ENCODE assay signal across 1 cellular context in the genomic region with DNA sequence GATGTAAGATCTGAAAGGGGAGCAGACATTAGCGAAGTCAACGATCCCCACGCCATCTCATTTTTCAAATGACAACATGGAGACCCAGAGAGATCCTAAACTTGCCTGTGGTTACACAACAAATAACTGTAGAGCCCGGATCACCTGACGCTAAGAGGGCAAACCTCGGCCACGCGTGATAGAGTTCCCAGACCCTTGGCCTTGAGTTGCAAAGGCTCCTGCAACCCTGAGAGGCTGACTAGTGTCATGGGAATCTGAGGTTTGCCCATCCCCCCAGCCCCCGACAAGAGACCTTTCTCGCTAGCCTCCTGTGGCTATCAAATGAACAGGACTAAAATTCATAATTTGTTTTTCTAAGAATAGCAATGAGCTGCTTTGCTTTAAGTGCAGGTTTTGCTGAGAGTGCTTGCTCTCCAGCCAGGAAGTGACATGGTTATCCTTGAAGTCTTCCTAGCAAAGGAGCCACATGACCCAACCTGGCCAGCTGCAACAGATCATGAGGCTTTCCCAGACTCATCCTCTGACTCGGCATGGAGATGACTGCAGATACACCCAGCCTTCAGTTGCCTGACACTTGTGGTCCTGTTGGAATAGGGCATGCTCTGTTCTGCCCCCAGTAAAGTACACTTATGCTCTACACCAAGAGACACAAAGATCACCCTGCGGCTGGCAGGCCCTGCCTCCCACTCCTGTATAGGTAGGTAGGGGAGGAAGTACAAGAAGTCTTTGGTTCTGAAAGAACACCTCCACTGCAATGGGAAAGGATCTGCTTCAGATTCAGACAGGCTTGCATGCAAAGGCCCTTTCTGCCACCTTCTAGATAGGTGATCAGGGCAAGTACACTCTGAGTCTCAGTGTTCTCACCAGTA.
TF ChIP-seq lines count a peak whose summit lies in the region.

No MANE protein-coding gene starts in this region.

TF ChIP-seq in WTC11, 78 proteins besides CTCF, POLR2A, EP300 and RAD21 (continued from another document):
- TF ChIP-seq, protein P1, sequence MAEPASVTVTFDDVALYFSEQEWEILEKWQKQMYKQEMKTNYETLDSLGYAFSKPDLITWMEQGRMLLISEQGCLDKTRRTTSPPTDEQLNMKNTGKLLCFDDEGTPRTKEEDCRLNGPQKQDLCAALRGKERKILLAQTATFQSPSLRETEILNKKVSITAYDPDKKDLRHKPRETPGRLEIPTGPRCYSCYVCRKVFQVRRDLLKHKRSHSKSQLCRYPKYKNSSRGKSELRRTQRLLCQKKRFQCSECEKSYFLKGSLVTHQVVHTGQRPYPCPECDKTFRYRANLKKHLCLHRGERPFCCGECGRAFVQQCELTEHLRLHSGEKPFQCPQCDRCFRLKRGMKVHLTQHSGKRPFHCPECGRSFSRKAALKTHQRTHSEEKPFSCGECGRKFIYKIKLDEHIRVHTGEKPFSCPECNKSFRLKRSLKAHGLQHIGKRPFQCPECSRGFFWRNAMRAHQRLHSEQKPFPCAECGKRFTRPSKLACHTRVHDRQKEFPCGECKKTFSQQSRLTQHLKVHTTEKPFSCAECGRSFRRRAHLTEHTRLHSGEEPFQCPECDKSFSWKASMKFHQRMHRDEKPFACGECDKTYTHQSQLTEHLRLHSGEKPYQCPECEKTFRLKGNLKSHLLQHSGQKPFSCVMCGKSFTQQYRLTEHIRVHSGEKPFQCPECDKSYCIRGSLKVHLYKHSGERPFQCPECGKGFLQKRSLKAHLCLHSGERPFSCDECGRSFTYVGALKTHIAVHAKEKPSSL (CRISPR knock-in tag; conservative IDR thresholded peaks at IDR 0.05): no peak
- TF ChIP-seq, protein P2, sequence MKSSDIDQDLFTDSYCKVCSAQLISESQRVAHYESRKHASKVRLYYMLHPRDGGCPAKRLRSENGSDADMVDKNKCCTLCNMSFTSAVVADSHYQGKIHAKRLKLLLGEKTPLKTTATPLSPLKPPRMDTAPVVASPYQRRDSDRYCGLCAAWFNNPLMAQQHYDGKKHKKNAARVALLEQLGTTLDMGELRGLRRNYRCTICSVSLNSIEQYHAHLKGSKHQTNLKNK (CRISPR knock-in tag; IDR thresholded peaks at IDR 0.05): no peak
- TF ChIP-seq, protein P3, sequence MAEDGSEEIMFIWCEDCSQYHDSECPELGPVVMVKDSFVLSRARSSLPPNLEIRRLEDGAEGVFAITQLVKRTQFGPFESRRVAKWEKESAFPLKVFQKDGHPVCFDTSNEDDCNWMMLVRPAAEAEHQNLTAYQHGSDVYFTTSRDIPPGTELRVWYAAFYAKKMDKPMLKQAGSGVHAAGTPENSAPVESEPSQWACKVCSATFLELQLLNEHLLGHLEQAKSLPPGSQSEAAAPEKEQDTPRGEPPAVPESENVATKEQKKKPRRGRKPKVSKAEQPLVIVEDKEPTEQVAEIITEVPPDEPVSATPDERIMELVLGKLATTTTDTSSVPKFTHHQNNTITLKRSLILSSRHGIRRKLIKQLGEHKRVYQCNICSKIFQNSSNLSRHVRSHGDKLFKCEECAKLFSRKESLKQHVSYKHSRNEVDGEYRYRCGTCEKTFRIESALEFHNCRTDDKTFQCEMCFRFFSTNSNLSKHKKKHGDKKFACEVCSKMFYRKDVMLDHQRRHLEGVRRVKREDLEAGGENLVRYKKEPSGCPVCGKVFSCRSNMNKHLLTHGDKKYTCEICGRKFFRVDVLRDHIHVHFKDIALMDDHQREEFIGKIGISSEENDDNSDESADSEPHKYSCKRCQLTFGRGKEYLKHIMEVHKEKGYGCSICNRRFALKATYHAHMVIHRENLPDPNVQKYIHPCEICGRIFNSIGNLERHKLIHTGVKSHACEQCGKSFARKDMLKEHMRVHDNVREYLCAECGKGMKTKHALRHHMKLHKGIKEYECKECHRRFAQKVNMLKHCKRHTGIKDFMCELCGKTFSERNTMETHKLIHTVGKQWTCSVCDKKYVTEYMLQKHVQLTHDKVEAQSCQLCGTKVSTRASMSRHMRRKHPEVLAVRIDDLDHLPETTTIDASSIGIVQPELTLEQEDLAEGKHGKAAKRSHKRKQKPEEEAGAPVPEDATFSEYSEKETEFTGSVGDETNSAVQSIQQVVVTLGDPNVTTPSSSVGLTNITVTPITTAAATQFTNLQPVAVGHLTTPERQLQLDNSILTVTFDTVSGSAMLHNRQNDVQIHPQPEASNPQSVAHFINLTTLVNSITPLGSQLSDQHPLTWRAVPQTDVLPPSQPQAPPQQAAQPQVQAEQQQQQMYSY (CRISPR knock-in tag; IDR thresholded peaks at IDR 0.05): no peak
- no peak for TF ChIP-seq NR2C2 (CRISPR knock-in tag; IDR thresholded peaks at IDR 0.05)
- TF ChIP-seq NFE2L1 (CRISPR knock-in tag; IDR thresholded peaks at IDR 0.05): no peak
- TF ChIP-seq, protein P4, sequence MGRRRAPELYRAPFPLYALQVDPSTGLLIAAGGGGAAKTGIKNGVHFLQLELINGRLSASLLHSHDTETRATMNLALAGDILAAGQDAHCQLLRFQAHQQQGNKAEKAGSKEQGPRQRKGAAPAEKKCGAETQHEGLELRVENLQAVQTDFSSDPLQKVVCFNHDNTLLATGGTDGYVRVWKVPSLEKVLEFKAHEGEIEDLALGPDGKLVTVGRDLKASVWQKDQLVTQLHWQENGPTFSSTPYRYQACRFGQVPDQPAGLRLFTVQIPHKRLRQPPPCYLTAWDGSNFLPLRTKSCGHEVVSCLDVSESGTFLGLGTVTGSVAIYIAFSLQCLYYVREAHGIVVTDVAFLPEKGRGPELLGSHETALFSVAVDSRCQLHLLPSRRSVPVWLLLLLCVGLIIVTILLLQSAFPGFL (CRISPR knock-in tag; IDR thresholded peaks at IDR 0.05; ENCODE audit: borderline replicate concordance): no peak
- TF ChIP-seq CREM (CRISPR knock-in tag; IDR thresholded peaks at IDR 0.05): no peak
- TF ChIP-seq, protein P5, sequence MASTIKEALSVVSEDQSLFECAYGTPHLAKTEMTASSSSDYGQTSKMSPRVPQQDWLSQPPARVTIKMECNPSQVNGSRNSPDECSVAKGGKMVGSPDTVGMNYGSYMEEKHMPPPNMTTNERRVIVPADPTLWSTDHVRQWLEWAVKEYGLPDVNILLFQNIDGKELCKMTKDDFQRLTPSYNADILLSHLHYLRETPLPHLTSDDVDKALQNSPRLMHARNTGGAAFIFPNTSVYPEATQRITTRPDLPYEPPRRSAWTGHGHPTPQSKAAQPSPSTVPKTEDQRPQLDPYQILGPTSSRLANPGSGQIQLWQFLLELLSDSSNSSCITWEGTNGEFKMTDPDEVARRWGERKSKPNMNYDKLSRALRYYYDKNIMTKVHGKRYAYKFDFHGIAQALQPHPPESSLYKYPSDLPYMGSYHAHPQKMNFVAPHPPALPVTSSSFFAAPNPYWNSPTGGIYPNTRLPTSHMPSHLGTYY (CRISPR knock-in tag; IDR thresholded peaks at IDR 0.05): no peak
- TF ChIP-seq, protein P6, sequence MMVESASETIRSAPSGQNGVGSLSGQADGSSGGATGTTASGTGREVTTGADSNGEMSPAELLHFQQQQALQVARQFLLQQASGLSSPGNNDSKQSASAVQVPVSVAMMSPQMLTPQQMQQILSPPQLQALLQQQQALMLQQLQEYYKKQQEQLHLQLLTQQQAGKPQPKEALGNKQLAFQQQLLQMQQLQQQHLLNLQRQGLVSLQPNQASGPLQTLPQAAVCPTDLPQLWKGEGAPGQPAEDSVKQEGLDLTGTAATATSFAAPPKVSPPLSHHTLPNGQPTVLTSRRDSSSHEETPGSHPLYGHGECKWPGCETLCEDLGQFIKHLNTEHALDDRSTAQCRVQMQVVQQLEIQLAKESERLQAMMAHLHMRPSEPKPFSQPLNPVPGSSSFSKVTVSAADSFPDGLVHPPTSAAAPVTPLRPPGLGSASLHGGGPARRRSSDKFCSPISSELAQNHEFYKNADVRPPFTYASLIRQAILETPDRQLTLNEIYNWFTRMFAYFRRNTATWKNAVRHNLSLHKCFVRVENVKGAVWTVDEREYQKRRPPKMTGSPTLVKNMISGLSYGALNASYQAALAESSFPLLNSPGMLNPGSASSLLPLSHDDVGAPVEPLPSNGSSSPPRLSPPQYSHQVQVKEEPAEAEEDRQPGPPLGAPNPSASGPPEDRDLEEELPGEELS (CRISPR knock-in tag; IDR thresholded peaks at IDR 0.05): no peak
- TF ChIP-seq, protein P7, sequence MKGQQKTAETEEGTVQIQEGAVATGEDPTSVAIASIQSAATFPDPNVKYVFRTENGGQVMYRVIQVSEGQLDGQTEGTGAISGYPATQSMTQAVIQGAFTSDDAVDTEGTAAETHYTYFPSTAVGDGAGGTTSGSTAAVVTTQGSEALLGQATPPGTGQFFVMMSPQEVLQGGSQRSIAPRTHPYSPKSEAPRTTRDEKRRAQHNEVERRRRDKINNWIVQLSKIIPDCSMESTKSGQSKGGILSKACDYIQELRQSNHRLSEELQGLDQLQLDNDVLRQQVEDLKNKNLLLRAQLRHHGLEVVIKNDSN (CRISPR knock-in tag; IDR thresholded peaks at IDR 0.05): no peak
- TF ChIP-seq, protein P8, sequence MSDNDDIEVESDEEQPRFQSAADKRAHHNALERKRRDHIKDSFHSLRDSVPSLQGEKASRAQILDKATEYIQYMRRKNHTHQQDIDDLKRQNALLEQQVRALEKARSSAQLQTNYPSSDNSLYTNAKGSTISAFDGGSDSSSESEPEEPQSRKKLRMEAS (CRISPR knock-in tag; IDR thresholded peaks at IDR 0.05): no peak
- no peak for TF ChIP-seq FOXP1 (CRISPR knock-in tag; IDR thresholded peaks at IDR 0.05; ENCODE audit: borderline replicate concordance)
